ENCODE assay signal across 2 cellular contexts in the genomic region with DNA sequence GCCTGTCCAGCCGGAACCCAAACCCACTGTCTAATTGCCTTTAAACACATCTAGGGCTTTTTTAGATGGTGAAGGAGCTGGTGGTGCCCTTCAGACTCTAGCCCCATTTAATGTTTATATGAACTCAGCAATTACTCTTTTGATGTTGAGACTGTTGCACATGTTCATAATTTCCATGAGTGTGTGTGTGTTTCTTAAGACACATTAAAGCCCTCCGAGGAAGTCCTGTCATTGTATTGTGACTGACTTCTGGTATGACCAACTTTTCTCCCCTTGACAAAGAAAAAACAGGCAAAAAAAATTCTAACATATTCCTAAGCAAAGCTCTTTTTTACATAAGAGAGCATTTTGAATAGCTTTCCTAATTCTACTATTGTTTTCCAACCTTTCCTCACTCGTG.
TF ChIP-seq lines count a peak whose summit lies in the region.

No MANE protein-coding gene starts in this region.

TF ChIP-seq in WTC11, 78 proteins besides CTCF, POLR2A, EP300 and RAD21 (continued from another document and continues in another):
- TF ChIP-seq, protein P1, sequence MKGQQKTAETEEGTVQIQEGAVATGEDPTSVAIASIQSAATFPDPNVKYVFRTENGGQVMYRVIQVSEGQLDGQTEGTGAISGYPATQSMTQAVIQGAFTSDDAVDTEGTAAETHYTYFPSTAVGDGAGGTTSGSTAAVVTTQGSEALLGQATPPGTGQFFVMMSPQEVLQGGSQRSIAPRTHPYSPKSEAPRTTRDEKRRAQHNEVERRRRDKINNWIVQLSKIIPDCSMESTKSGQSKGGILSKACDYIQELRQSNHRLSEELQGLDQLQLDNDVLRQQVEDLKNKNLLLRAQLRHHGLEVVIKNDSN (CRISPR knock-in tag; IDR thresholded peaks at IDR 0.05): no peak
- no peak for TF ChIP-seq NR1H2 (CRISPR knock-in tag; IDR thresholded peaks at IDR 0.05)
- TF ChIP-seq, protein P2, sequence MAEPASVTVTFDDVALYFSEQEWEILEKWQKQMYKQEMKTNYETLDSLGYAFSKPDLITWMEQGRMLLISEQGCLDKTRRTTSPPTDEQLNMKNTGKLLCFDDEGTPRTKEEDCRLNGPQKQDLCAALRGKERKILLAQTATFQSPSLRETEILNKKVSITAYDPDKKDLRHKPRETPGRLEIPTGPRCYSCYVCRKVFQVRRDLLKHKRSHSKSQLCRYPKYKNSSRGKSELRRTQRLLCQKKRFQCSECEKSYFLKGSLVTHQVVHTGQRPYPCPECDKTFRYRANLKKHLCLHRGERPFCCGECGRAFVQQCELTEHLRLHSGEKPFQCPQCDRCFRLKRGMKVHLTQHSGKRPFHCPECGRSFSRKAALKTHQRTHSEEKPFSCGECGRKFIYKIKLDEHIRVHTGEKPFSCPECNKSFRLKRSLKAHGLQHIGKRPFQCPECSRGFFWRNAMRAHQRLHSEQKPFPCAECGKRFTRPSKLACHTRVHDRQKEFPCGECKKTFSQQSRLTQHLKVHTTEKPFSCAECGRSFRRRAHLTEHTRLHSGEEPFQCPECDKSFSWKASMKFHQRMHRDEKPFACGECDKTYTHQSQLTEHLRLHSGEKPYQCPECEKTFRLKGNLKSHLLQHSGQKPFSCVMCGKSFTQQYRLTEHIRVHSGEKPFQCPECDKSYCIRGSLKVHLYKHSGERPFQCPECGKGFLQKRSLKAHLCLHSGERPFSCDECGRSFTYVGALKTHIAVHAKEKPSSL (CRISPR knock-in tag; conservative IDR thresholded peaks at IDR 0.05): no peak
- TF ChIP-seq SP1 (CRISPR knock-in tag; conservative IDR thresholded peaks at IDR 0.05): no peak
- no peak for TF ChIP-seq GABPB1 (CRISPR knock-in tag; IDR thresholded peaks at IDR 0.05)
- TF ChIP-seq, protein P3, sequence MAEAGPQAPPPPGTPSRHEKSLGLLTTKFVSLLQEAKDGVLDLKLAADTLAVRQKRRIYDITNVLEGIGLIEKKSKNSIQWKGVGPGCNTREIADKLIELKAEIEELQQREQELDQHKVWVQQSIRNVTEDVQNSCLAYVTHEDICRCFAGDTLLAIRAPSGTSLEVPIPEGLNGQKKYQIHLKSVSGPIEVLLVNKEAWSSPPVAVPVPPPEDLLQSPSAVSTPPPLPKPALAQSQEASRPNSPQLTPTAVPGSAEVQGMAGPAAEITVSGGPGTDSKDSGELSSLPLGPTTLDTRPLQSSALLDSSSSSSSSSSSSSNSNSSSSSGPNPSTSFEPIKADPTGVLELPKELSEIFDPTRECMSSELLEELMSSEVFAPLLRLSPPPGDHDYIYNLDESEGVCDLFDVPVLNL (CRISPR knock-in tag; IDR thresholded peaks at IDR 0.05; ENCODE audit: borderline replicate concordance, low read depth): no peak
- TF ChIP-seq, protein P4, sequence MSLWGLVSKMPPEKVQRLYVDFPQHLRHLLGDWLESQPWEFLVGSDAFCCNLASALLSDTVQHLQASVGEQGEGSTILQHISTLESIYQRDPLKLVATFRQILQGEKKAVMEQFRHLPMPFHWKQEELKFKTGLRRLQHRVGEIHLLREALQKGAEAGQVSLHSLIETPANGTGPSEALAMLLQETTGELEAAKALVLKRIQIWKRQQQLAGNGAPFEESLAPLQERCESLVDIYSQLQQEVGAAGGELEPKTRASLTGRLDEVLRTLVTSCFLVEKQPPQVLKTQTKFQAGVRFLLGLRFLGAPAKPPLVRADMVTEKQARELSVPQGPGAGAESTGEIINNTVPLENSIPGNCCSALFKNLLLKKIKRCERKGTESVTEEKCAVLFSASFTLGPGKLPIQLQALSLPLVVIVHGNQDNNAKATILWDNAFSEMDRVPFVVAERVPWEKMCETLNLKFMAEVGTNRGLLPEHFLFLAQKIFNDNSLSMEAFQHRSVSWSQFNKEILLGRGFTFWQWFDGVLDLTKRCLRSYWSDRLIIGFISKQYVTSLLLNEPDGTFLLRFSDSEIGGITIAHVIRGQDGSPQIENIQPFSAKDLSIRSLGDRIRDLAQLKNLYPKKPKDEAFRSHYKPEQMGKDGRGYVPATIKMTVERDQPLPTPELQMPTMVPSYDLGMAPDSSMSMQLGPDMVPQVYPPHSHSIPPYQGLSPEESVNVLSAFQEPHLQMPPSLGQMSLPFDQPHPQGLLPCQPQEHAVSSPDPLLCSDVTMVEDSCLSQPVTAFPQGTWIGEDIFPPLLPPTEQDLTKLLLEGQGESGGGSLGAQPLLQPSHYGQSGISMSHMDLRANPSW (CRISPR knock-in tag; conservative IDR thresholded peaks at IDR 0.05; ENCODE audit: low read depth): no peak
- no peak for TF ChIP-seq TEAD1 (CRISPR knock-in tag; IDR thresholded peaks at IDR 0.05)
- TF ChIP-seq, protein P5, sequence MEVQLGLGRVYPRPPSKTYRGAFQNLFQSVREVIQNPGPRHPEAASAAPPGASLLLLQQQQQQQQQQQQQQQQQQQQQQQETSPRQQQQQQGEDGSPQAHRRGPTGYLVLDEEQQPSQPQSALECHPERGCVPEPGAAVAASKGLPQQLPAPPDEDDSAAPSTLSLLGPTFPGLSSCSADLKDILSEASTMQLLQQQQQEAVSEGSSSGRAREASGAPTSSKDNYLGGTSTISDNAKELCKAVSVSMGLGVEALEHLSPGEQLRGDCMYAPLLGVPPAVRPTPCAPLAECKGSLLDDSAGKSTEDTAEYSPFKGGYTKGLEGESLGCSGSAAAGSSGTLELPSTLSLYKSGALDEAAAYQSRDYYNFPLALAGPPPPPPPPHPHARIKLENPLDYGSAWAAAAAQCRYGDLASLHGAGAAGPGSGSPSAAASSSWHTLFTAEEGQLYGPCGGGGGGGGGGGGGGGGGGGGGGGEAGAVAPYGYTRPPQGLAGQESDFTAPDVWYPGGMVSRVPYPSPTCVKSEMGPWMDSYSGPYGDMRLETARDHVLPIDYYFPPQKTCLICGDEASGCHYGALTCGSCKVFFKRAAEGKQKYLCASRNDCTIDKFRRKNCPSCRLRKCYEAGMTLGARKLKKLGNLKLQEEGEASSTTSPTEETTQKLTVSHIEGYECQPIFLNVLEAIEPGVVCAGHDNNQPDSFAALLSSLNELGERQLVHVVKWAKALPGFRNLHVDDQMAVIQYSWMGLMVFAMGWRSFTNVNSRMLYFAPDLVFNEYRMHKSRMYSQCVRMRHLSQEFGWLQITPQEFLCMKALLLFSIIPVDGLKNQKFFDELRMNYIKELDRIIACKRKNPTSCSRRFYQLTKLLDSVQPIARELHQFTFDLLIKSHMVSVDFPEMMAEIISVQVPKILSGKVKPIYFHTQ (CRISPR knock-in tag; IDR thresholded peaks at IDR 0.05): no peak
- TF ChIP-seq, protein P6, sequence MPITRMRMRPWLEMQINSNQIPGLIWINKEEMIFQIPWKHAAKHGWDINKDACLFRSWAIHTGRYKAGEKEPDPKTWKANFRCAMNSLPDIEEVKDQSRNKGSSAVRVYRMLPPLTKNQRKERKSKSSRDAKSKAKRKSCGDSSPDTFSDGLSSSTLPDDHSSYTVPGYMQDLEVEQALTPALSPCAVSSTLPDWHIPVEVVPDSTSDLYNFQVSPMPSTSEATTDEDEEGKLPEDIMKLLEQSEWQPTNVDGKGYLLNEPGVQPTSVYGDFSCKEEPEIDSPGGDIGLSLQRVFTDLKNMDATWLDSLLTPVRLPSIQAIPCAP (CRISPR knock-in tag; IDR thresholded peaks at IDR 0.05): no peak
- no peak for TF ChIP-seq GRHL2 (CRISPR knock-in tag; IDR thresholded peaks at IDR 0.05; ENCODE audit: insufficient replicate concordance, severe bottlenecking)

TF ChIP-seq in HepG2, 621 proteins besides CTCF, POLR2A, EP300 and RAD21 (continued from another document):
- TF ChIP-seq, protein P7, sequence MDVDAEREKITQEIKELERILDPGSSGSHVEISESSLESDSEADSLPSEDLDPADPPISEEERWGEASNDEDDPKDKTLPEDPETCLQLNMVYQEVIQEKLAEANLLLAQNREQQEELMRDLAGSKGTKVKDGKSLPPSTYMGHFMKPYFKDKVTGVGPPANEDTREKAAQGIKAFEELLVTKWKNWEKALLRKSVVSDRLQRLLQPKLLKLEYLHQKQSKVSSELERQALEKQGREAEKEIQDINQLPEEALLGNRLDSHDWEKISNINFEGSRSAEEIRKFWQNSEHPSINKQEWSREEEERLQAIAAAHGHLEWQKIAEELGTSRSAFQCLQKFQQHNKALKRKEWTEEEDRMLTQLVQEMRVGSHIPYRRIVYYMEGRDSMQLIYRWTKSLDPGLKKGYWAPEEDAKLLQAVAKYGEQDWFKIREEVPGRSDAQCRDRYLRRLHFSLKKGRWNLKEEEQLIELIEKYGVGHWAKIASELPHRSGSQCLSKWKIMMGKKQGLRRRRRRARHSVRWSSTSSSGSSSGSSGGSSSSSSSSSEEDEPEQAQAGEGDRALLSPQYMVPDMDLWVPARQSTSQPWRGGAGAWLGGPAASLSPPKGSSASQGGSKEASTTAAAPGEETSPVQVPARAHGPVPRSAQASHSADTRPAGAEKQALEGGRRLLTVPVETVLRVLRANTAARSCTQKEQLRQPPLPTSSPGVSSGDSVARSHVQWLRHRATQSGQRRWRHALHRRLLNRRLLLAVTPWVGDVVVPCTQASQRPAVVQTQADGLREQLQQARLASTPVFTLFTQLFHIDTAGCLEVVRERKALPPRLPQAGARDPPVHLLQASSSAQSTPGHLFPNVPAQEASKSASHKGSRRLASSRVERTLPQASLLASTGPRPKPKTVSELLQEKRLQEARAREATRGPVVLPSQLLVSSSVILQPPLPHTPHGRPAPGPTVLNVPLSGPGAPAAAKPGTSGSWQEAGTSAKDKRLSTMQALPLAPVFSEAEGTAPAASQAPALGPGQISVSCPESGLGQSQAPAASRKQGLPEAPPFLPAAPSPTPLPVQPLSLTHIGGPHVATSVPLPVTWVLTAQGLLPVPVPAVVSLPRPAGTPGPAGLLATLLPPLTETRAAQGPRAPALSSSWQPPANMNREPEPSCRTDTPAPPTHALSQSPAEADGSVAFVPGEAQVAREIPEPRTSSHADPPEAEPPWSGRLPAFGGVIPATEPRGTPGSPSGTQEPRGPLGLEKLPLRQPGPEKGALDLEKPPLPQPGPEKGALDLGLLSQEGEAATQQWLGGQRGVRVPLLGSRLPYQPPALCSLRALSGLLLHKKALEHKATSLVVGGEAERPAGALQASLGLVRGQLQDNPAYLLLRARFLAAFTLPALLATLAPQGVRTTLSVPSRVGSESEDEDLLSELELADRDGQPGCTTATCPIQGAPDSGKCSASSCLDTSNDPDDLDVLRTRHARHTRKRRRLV (CRISPR knock-in tag; IDR thresholded peaks at IDR 0.05): no peak
- TF ChIP-seq GZF1 (CRISPR knock-in tag; IDR thresholded peaks at IDR 0.05) (no peak), ZNF850 (CRISPR knock-in tag; conservative IDR thresholded peaks at IDR 0.05) (no peak), HIVEP1 (CRISPR knock-in tag; IDR thresholded peaks at IDR 0.05) (no peak), FOXA1 (IDR thresholded peaks at IDR 0.05) (no peak), FOXA1 (CRISPR knock-in tag; IDR thresholded peaks at IDR 0.05) (no peak), KLF9 (CRISPR knock-in tag; IDR thresholded peaks at IDR 0.05; ENCODE audit: low read depth) (no peak), ZFP82 (CRISPR knock-in tag; IDR thresholded peaks at IDR 0.05; ENCODE audit: borderline replicate concordance) (no peak), KDM5B (CRISPR knock-in tag; IDR thresholded peaks at IDR 0.05; ENCODE audit: borderline replicate concordance) (no peak), HOXA3 (CRISPR knock-in tag; IDR thresholded peaks at IDR 0.05) (no peak), HDAC1 (CRISPR knock-in tag; IDR thresholded peaks at IDR 0.05) (no peak)
- TF ChIP-seq, protein P8, sequence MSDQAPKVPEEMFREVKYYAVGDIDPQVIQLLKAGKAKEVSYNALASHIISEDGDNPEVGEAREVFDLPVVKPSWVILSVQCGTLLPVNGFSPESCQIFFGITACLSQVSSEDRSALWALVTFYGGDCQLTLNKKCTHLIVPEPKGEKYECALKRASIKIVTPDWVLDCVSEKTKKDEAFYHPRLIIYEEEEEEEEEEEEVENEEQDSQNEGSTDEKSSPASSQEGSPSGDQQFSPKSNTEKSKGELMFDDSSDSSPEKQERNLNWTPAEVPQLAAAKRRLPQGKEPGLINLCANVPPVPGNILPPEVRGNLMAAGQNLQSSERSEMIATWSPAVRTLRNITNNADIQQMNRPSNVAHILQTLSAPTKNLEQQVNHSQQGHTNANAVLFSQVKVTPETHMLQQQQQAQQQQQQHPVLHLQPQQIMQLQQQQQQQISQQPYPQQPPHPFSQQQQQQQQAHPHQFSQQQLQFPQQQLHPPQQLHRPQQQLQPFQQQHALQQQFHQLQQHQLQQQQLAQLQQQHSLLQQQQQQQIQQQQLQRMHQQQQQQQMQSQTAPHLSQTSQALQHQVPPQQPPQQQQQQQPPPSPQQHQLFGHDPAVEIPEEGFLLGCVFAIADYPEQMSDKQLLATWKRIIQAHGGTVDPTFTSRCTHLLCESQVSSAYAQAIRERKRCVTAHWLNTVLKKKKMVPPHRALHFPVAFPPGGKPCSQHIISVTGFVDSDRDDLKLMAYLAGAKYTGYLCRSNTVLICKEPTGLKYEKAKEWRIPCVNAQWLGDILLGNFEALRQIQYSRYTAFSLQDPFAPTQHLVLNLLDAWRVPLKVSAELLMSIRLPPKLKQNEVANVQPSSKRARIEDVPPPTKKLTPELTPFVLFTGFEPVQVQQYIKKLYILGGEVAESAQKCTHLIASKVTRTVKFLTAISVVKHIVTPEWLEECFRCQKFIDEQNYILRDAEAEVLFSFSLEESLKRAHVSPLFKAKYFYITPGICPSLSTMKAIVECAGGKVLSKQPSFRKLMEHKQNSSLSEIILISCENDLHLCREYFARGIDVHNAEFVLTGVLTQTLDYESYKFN (CRISPR knock-in tag; conservative IDR thresholded peaks at IDR 0.05): no peak
- TF ChIP-seq, protein P9, sequence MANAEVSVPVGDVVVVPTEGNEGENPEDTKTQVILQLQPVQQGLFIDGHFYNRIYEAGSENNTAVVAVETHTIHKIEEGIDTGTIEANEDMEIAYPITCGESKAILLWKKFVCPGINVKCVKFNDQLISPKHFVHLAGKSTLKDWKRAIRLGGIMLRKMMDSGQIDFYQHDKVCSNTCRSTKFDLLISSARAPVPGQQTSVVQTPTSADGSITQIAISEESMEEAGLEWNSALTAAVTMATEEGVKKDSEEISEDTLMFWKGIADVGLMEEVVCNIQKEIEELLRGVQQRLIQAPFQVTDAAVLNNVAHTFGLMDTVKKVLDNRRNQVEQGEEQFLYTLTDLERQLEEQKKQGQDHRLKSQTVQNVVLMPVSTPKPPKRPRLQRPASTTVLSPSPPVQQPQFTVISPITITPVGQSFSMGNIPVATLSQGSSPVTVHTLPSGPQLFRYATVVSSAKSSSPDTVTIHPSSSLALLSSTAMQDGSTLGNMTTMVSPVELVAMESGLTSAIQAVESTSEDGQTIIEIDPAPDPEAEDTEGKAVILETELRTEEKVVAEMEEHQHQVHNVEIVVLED (CRISPR knock-in tag; IDR thresholded peaks at IDR 0.05; ENCODE audit: borderline replicate concordance): no peak
